Comparison of ENCODE assay signal across 1 cellular context in the genomic region with DNA sequence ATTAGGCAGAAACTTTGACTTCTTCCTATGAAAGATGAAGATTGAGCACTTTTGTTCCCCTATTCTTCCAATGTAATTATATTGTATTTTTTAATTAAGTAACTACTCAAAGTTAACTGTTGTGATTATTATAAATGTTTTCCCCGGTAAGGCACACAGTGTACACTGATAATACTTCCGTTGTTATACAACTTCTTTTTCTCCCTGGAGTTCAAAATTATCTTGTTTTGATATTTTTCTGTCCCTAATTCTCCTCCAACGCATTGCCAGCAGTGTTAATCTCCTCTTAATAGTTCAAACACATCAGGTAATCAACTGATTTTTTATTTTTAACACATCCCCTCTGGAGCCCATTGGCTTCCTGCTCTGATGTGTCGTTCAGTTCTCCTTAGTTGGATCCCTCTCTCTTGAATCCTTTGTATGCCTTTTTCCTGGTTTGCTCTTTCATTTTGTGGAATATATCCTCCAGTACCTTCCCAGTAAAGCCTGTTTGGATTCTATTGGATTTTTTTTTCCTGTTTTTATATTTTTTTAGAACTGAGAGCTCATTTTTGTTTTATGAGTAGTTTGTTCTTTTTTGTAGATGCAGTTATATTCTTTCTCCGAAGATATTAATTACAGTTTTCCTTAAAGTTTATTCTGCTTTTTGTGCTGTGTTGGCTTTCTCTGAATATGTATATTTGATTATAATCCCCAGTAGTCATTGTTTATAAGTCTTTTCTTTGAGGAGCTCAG.
TF ChIP-seq lines count a peak whose summit lies in the region.

No MANE protein-coding gene starts in this region.

TF ChIP-seq in IMR-90, 13 proteins besides CTCF, POLR2A, EP300 and RAD21:
- TF ChIP-seq USF2 (IDR thresholded peaks at IDR 0.05; ENCODE audit: low read depth, low read length) (no peak), BHLHE40 (IDR thresholded peaks at IDR 0.05; ENCODE audit: low read depth, low read length) (no peak)
TF ChIP-seq in IMR-90: peak in this region for 0.
